In the genomic region with DNA sequence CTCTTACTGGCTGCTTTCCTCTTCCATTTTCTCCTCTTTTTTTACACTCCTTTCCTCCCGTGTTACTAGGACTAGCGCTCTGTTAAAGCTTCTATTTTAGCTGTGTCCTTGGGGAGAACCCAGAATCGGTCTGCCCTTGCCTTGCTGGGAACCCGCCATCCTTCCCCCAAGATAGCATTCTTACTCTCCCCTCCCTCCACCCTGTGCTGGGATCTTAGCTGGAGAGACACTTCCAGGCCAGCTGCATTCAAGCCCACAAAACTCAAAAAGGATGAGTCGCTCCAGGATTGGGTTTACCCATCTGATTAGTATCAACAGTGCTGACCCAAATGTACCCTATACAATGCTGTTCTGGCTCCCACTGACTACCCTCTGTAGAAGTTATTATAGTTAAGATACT, we compare ENCODE assay signal across 28 cellular contexts.
"Had no signal": no experiment of that assay in that cellular context is flagged by ENCODE, and none has a peak within 500 bp of the region (broad histone marks: within the 10 kb centered on the region; RNA-seq: fewer than 3 reads in every experiment).

No MANE protein-coding gene starts in this region.

- H3K4me1 ChIP-seq: body of pancreas, SJSA1 had no signal

- H3K9me3 ChIP-seq: adrenal gland, body of pancreas, SJSA1 had no signal

- H3K27ac ChIP-seq: body of pancreas, SJSA1 had no signal

- H3K4me3 ChIP-seq: adrenal gland, body of pancreas, SJSA1 had no signal

- H3K36me3 Mint-ChIP-seq: activated naive CD8-positive, alpha-beta T cell treated with anti-CD3 and anti-CD28 coated beads, Interleukin-2, amount 10 ng/mL, durations not matched to agents 7 days and 5 days; WTC11 had no signal

- ATAC-seq: activated CD8-positive, alpha-beta T cell treated with anti-CD3 and anti-CD28 coated beads, Interleukin-2, amount 10 ng/mL, durations not matched to agents 7 days and 5 days; body of pancreas; Panc1; Right ventricle myocardium inferior; T-helper 17 cell; WTC11 had no signal

- FAIRE-seq: bronchial epithelial cell had no signal

- H3K4me1 Mint-ChIP-seq: activated naive CD8-positive, alpha-beta T cell treated with anti-CD3 and anti-CD28 coated beads, Interleukin-2, amount 10 ng/mL, durations not matched to agents 7 days and 5 days; T-helper 17 cell; WTC11 had no signal

- H3K4me3 Mint-ChIP-seq: activated CD8-positive, alpha-beta T cell treated with anti-CD3 and anti-CD28 coated beads, Interleukin-2, amount 10 ng/mL, durations not matched to agents 7 days and 5 days; activated naive CD8-positive, alpha-beta T cell treated with anti-CD3 and anti-CD28 coated beads, Interleukin-2, amount 10 ng/mL, durations not matched to agents 7 days and 5 days; T-helper 17 cell; WTC11 had no signal

- DNase-seq: activated CD4-positive, alpha-beta T cell treated with anti-CD3 and anti-CD28 coated beads for 48 hours; activated CD4-positive, alpha-beta T cell treated with anti-CD3 and anti-CD28 coated beads, Interleukin-2, amount 50 U/mL, for 4 hours; activated CD4-positive, CD25-positive, alpha-beta regulatory T cell treated with anti-CD3 and anti-CD28 coated beads, Interleukin-2, amount 50 U/mL, for 72 hours; activated CD8-positive, alpha-beta memory T cell treated with anti-CD3 and anti-CD28 coated beads, Interleukin-2, amount 50 U/mL, for 48 hours; activated CD8-positive, alpha-beta T cell treated with anti-CD3 and anti-CD28 coated beads, Interleukin-2, amount 10 ng/mL, durations not matched to agents 7 days and 5 days; activated naive CD4-positive, alpha-beta T cell treated with anti-CD3 and anti-CD28 coated beads, Interleukin-2, amount 50 U/mL, for 16 hours; activated naive CD8-positive, alpha-beta T cell treated with anti-CD3 and anti-CD28 coated beads, Interleukin-2, amount 10 ng/mL, durations not matched to agents 7 days and 5 days; activated T-cell treated with anti-CD3 and anti-CD28 coated beads, Interleukin-2, amount 50 U/mL, for 1 hour; aorta; body of pancreas; central memory CD4-positive, alpha-beta T cell; KG1; NCI-H1092; NCI-H1417; NCI-H2029; NCI-H345; NCI-H510A treated with DMSO at 0.1 percent for 48 hours; NK-92 treated with Interleukin-12 subunit alpha and Interleukin-12 subunit beta, amount 100 ng/mL, for 24 hours; OCI-M1; RPMI8226; T-helper 17 cell; T-helper 9 cell had no signal

- H3K36me3 ChIP-seq: adrenal gland, SJSA1 had no signal

- H3K27ac Mint-ChIP-seq: activated CD8-positive, alpha-beta T cell treated with anti-CD3 and anti-CD28 coated beads, Interleukin-2, amount 10 ng/mL, durations not matched to agents 7 days and 5 days; activated naive CD8-positive, alpha-beta T cell treated with anti-CD3 and anti-CD28 coated beads, Interleukin-2, amount 10 ng/mL, durations not matched to agents 7 days and 5 days; T-helper 17 cell; WTC11 had no signal

- H3K27me3 ChIP-seq: adrenal gland, body of pancreas, SJSA1 had no signal

- H3K9me3 Mint-ChIP-seq: activated naive CD8-positive, alpha-beta T cell treated with anti-CD3 and anti-CD28 coated beads, Interleukin-2, amount 10 ng/mL, durations not matched to agents 7 days and 5 days; WTC11 had no signal
